12 cellular contexts compared by ENCODE assay signal in genomic region chr1:39766466-39766865, GRCh38. TPM values are rescaled to one million over a fixed set of nuclear protein-coding genes. Genes with fewer than 3 reads are reported as not detected.
DNase-seq lines count a peak whose midpoint lies in the region; ATAC-seq, FAIRE-seq and TF ChIP-seq lines count a peak whose summit lies in the region.
"Not testable (repeated sequence)": the region's sequence is repeated elsewhere in the genome, so short reads cannot be mapped to it uniquely, and the experiment has no call there.
"Had no signal": no experiment of that assay in that cellular context is flagged by ENCODE, and none has a peak within 500 bp of the region (broad histone marks: within the 10 kb centered on the region; RNA-seq: fewer than 3 reads in every experiment).

No MANE protein-coding gene starts in this region.

- not testable (repeated sequence) for BruUV-seq in HCT116 (replicated peaks; lab: Mats Ljungman, UMichigan); PC-3 (replicated peaks; lab: Mats Ljungman, UMichigan); K562 (replicated peaks; lab: Mats Ljungman, UMichigan)

- not testable (repeated sequence) for DNase-seq in HCT116 (ENCODE audit: low read depth, low spot score); PC-3; K562 (ENCODE audit: extremely low read depth in 1 of 4, low spot score in 3 of 4); left lobe of liver (ENCODE audit: low spot score); mucosa of descending colon; sciatic nerve (ENCODE audit: low spot score); urothelium cell line (ENCODE audit: low spot score)

- in situ Hi-C loops in K562 (cut with MboI): not testable (repeated sequence)

- H3K9ac ChIP-seq in HCT116 (ENCODE audit: low read length); PC-3 (ENCODE audit: low read length); K562 (ENCODE audit: insufficient read depth in 1 of 2, low read depth in 2 of 2, low read length in 2 of 2): not testable (repeated sequence)

- not testable (repeated sequence) for H3K36me3 ChIP-seq in HCT116 (ENCODE audit: control insufficient read depth in 1 of 2, insufficient read depth in 2 of 2, low read length in 2 of 2); PC-3 (ENCODE audit: low read depth, low read length); K562 (ENCODE audit: control insufficient read depth, insufficient read depth, low read length); mucosa of descending colon (ENCODE audit: low read depth)

- not testable (repeated sequence) for H3K27ac ChIP-seq in HCT116 (ENCODE audit: low read depth, low read length); PC-3 (ENCODE audit: low read length); K562 (ENCODE audit: extremely low read depth, low read depth, low read length)

- not testable (repeated sequence) for H3K4me3 ChIP-seq in HCT116 (replicated peaks in 1 of 2; ENCODE audit: low read depth in 1 of 2, low read length in 2 of 2); PC-3 (ENCODE audit: low read length); K562; mucosa of descending colon

- H3K9me2 ChIP-seq in HCT116 (ENCODE audit: insufficient read depth); PC-3 (replicated peaks; ENCODE audit: low read length): not testable (repeated sequence)

- TF ChIP-seq CTCF in HCT116 (IDR thresholded peaks at IDR 0.05 in 2 of 3, conservative IDR thresholded peaks at IDR 0.05 in 1 of 3; ENCODE audit: borderline replicate concordance in 1 of 3, insufficient read depth in 1 of 3, low read depth in 2 of 3, low read length in 2 of 3); PC-3 (conservative IDR thresholded peaks at IDR 0.05; ENCODE audit: low read depth, low read length); K562 (IDR thresholded peaks at IDR 0.05 in 2 of 3, conservative IDR thresholded peaks at IDR 0.05 in 1 of 3; ENCODE audit: insufficient read depth in 2 of 3, low read depth in 1 of 3, low read length in 3 of 3); mucosa of descending colon (IDR thresholded peaks at IDR 0.05): not testable (repeated sequence)

- not testable (repeated sequence) for H3K27me3 ChIP-seq in HCT116 (ENCODE audit: insufficient read depth, low read length); PC-3 (ENCODE audit: low read length); K562 (ENCODE audit: control insufficient read depth in 2 of 2, insufficient read depth in 2 of 2, low read length in 2 of 2)

- POLR2A ChIA-PET in HCT116 (lab: Charles Lee); PC-3 (lab: Charles Lee; ENCODE audit: unreplicated experiment); K562 (lab: Yijun Ruan, JAX): not testable (repeated sequence)

- H4K20me1 ChIP-seq in HCT116 (ENCODE audit: insufficient read depth); PC-3 (ENCODE audit: low read length); K562 (replicated peaks; ENCODE audit: control insufficient read depth, insufficient read depth, low read length): not testable (repeated sequence)

- not testable (repeated sequence) for H3K4me2 ChIP-seq in HCT116 (ENCODE audit: low read length); PC-3 (ENCODE audit: low read length); K562 (ENCODE audit: insufficient read depth, low read length)

- ATAC-seq in HCT116 (0 out of 2 replicates have a peak, but pooled peaks have one; percentile 22), PC-3 (peak; percentile 33), K562 (peak; percentile 63), esophagus mucosa (peak; percentile 7), left lobe of liver (peak; percentile 90), mucosa of descending colon (peak; percentile 89), sciatic nerve (peak; percentile 79)

- not testable (repeated sequence) for TF ChIP-seq RAD21 in HCT116 (IDR thresholded peaks at IDR 0.05; ENCODE audit: low read depth); K562 (CRISPR knock-in tag; conservative IDR thresholded peaks at IDR 0.05 in 1 of 2, IDR thresholded peaks at IDR 0.05 in 1 of 2)

- not testable (repeated sequence) for H3K9me3 ChIP-seq in HCT116 (ENCODE audit: control insufficient read depth in 1 of 2, insufficient read depth in 1 of 2, low read depth in 1 of 2, low read length in 2 of 2); PC-3 (ENCODE audit: low read length); K562 (replicated peaks; ENCODE audit: control insufficient read depth, insufficient read depth, low read depth, low read length); mucosa of descending colon

- H3K9me1 ChIP-seq in K562 (ENCODE audit: control insufficient read depth, insufficient read depth, low read length): not testable (repeated sequence)

- not testable (repeated sequence) for TF ChIP-seq POLR2A in HCT116 (IDR thresholded peaks at IDR 0.05; ENCODE audit: borderline replicate concordance, extremely low read depth, insufficient read depth, insufficient read length); K562 (conservative IDR thresholded peaks at IDR 0.05)

- intact Hi-C loops in HCT116 (cut with micrococcal nuclease); PC-3 (cut with micrococcal nuclease); K562 (cut with micrococcal nuclease); mucosa of descending colon (cut with DNase I, micrococcal nuclease); sciatic nerve (cut with DNase I): not testable (repeated sequence)

- H2AFZ ChIP-seq in HCT116 (ENCODE audit: low read depth, low read length, poor library complexity, severe bottlenecking); PC-3 (ENCODE audit: low read length); K562 (ENCODE audit: low read depth, low read length): not testable (repeated sequence)

- H3K4me1 ChIP-seq in HCT116 (ENCODE audit: control insufficient read depth in 1 of 2, insufficient read depth in 2 of 2, low read length in 2 of 2); PC-3 (ENCODE audit: insufficient read depth, low read length); mucosa of descending colon (ENCODE audit: low read depth): not testable (repeated sequence)
- H3K4me1 ChIP-seq in K562 (replicated peaks in 1 of 2; ENCODE audit: control insufficient read depth in 2 of 2, insufficient read depth in 2 of 2, low read length in 2 of 2): peaks cover 0 to 12% of the 10 kb centered on the region in 2 experiments; a peak in 2 of 5 replicates

- peak; percentile 77 for FAIRE-seq in K562 (lab: Jason Lieb, UNC)
- FAIRE-seq in urothelium cell line (lab: Jason Lieb, UNC): peak; percentile 61

- not testable (repeated sequence) for H3K79me2 ChIP-seq in HCT116 (ENCODE audit: insufficient read depth, low read length); PC-3 (ENCODE audit: low read length); K562 (ENCODE audit: control insufficient read depth, insufficient read depth, low read length)

- RAD21 ChIA-PET in HCT116 (lab: Charles Lee; ENCODE audit: low non-redundant PET in 1 of 2, low total read pairs in 2 of 2, uncharacterized antibody in 2 of 2, unreplicated experiment in 2 of 2): not testable (repeated sequence)

- WGBS in K562 (ENCODE audit: insufficient coverage, low coverage, missing lambda C conversion rate): 13% methylated on average over 1 of the region's 5 CpGs

- not testable (repeated sequence) for TF ChIP-seq EP300 in K562 (IDR thresholded peaks at IDR 0.05; ENCODE audit: low read length)

- CTCF ChIA-PET in HCT116 (lab: Charles Lee); PC-3 (lab: Charles Lee); K562 (lab: Yijun Ruan, JAX; ENCODE audit: low intra/inter-chr PET ratio): not testable (repeated sequence)

- not testable (repeated sequence) for H3F3A ChIP-seq in PC-3 (ENCODE audit: low read length, unreplicated experiment)

RNA-seq across cellular contexts. Expression of gene OXCT2, which starts 4.7 kb away (rescaled TPM):
- total RNA-seq in HCT116 (2021; ENCODE audit: unreplicated experiment) (3.7 TPM), PC-3 (2014; rRNA removed) (0.98 and 3.9 TPM in 2 replicates), K562 (2014; rRNA removed) (0.54 and 0.57 TPM in 2 replicates), K562 (2014; rRNA removed; fragmentation: Illumina TruSeq; extraction: Trizol) (0.22 TPM in 1 of 2 replicates, not detected in the other), K562 (2015; rRNA removed; fragmentation: Illumina TruSeq; extraction: Trizol) (0.22 and 0.23 TPM in 2 replicates), K562 (2021) (0.31 and 0.64 TPM in 2 replicates), esophagus mucosa (0.20 TPM), left lobe of liver (not detected), mucosa of descending colon (1 to 10 TPM; 1.9 to 3.3 (median 2.2) TPM), sciatic nerve (8.5 TPM)
- 1.3 and 1.4 TPM in 2 replicates for polyA plus RNA-seq in HCT116 (2012)
- total RNA-seq in K562 (2011; cell fraction: chromatin; rRNA removed; ENCODE audit: low replicate concordance): 1.4 and 2.6 TPM in 2 replicates
- total RNA-seq in K562 (2011; cell fraction: nucleolus; rRNA removed): 1.0 and 1.3 TPM in 2 replicates
- total RNA-seq in K562 (2011; cell fraction: nucleoplasm; rRNA removed): 1.3 and 1.5 TPM in 2 replicates
- polyA plus RNA-seq in K562 (2011; rRNA removed) (0.08 and 0.39 TPM in 2 replicates), K562 (2014; fragmentation: Illumina TruSeq; extraction: Trizol) (0.21 and 0.37 TPM in 2 replicates), K562 (2014; fragmentation: Nextera tagmentation; extraction: Ambion mirVana) (not detected), K562 (2014; rRNA removed) (0.05 and 0.37 TPM in 2 replicates)
- 0.21 and 0.28 TPM in 2 replicates for polyA plus RNA-seq in K562 (2011; cell fraction: cytosol; rRNA removed)
- 1.2 and 1.5 TPM in 2 replicates for polyA plus RNA-seq in K562 (2011; cell fraction: nucleus; rRNA removed)
- 0.44 and 0.78 TPM in 2 replicates for polyA plus RNA-seq in K562 (2012)
- 0.28 and 0.33 TPM in 2 replicates for polyA minus RNA-seq in K562 (2011; rRNA and poly(A)+ RNA removed)
- polyA minus RNA-seq in K562 (2011; cell fraction: cytosol; rRNA and poly(A)+ RNA removed): not detected in 2 replicates
- polyA minus RNA-seq in K562 (2011; cell fraction: nucleus; rRNA and poly(A)+ RNA removed): not detected in 2 replicates
- total RNA-seq: A172; CD4-positive, CD25-positive, alpha-beta regulatory T cell; H7 had no signal
- polyA plus RNA-seq: CD4-positive, CD25-positive, alpha-beta regulatory T cell had no signal

RNA-seq across cellular contexts. Expression of gene BMP8B, which starts 22.2 kb away (rescaled TPM):
- 9.5 TPM for total RNA-seq in HCT116 (2021; ENCODE audit: unreplicated experiment)
- polyA plus RNA-seq in HCT116 (2012): 7.0 and 7.1 TPM in 2 replicates
- 3.3 and 4.7 TPM in 2 replicates for total RNA-seq in PC-3 (2014; rRNA removed)
- total RNA-seq in K562 (2011; cell fraction: chromatin; rRNA removed; ENCODE audit: low replicate concordance): 0.16 and 0.32 TPM in 2 replicates
- total RNA-seq in K562 (2011; cell fraction: nucleolus; rRNA removed): 0.53 and 0.67 TPM in 2 replicates
- total RNA-seq in K562 (2011; cell fraction: nucleoplasm; rRNA removed): 0.29 and 0.31 TPM in 2 replicates
- total RNA-seq in K562 (2014; rRNA removed): 0.18 and 0.20 TPM in 2 replicates
- total RNA-seq in K562 (2014; rRNA removed; fragmentation: Illumina TruSeq; extraction: Trizol): 0.10 and 0.11 TPM in 2 replicates
- total RNA-seq in K562 (2015; rRNA removed; fragmentation: Illumina TruSeq; extraction: Trizol): 0.11 and 0.14 TPM in 2 replicates
- total RNA-seq in K562 (2021): 0.33 and 0.36 TPM in 2 replicates
- polyA plus RNA-seq in K562 (2011; rRNA removed): 0.14 and 0.15 TPM in 2 replicates
- polyA plus RNA-seq in K562 (2011; cell fraction: cytosol; rRNA removed): 0.09 and 0.13 TPM in 2 replicates
- 0.14 and 0.17 TPM in 2 replicates for polyA plus RNA-seq in K562 (2011; cell fraction: nucleus; rRNA removed)
- polyA plus RNA-seq in K562 (2012): 0.34 and 0.62 TPM in 2 replicates
- polyA plus RNA-seq in K562 (2014; fragmentation: Illumina TruSeq; extraction: Trizol): 0.14 and 0.18 TPM in 2 replicates
- under 1 TPM; 0.03 to 0.04 TPM for polyA plus RNA-seq in K562 (2014; fragmentation: Nextera tagmentation; extraction: Ambion mirVana)
- 0.09 and 0.22 TPM in 2 replicates for polyA plus RNA-seq in K562 (2014; rRNA removed)
- polyA minus RNA-seq in K562 (2011; rRNA and poly(A)+ RNA removed): 0.09 and 0.18 TPM in 2 replicates
- polyA minus RNA-seq in K562 (2011; cell fraction: cytosol; rRNA and poly(A)+ RNA removed): not detected in 2 replicates
- 0.13 and 0.22 TPM in 2 replicates for polyA minus RNA-seq in K562 (2011; cell fraction: nucleus; rRNA and poly(A)+ RNA removed)
- 0.60 TPM for total RNA-seq in esophagus mucosa
- total RNA-seq in left lobe of liver: 0.10 TPM
- 10 to 100 TPM; 11.0 to 19.9 (median 18.7) TPM for total RNA-seq in mucosa of descending colon
- 40.2 TPM for total RNA-seq in sciatic nerve
- polyA plus RNA-seq: AG04450 had no signal

RNA-seq across cellular contexts. Expression of gene PPIE, which starts 27.8 kb away (rescaled TPM):
- total RNA-seq in HCT116 (2021; ENCODE audit: unreplicated experiment) (73.8 TPM), PC-3 (2014; rRNA removed) (45.1 and 53.6 TPM in 2 replicates), K562 (2014; rRNA removed) (75.4 and 84.7 TPM in 2 replicates), K562 (2014; rRNA removed; fragmentation: Illumina TruSeq; extraction: Trizol) (107 and 113 TPM in 2 replicates), K562 (2015; rRNA removed; fragmentation: Illumina TruSeq; extraction: Trizol) (99.9 and 100.0 TPM in 2 replicates), K562 (2021) (94.2 and 108 TPM in 2 replicates), esophagus mucosa (43.8 TPM), left lobe of liver (16.6 TPM), mucosa of descending colon (10 to 100 TPM; 30.9 to 46.8 (median 41.8) TPM), sciatic nerve (41.5 TPM)
- polyA plus RNA-seq in HCT116 (2012): 81.6 and 87.9 TPM in 2 replicates
- 82.2 and 84.9 TPM in 2 replicates for total RNA-seq in K562 (2011; cell fraction: chromatin; rRNA removed; ENCODE audit: low replicate concordance)
- total RNA-seq in K562 (2011; cell fraction: nucleolus; rRNA removed): 64.3 and 64.9 TPM in 2 replicates
- 89.9 and 148 TPM in 2 replicates for total RNA-seq in K562 (2011; cell fraction: nucleoplasm; rRNA removed)
- polyA plus RNA-seq in K562 (2011; rRNA removed) (162 and 163 TPM in 2 replicates), K562 (2014; fragmentation: Illumina TruSeq; extraction: Trizol) (119 and 131 TPM in 2 replicates), K562 (2014; fragmentation: Nextera tagmentation; extraction: Ambion mirVana) (100 to 1,000 TPM; 369 to 444 TPM), K562 (2014; rRNA removed) (136 and 154 TPM in 2 replicates)
- polyA plus RNA-seq in K562 (2011; cell fraction: cytosol; rRNA removed): 121 and 152 TPM in 2 replicates
- 98.0 and 123 TPM in 2 replicates for polyA plus RNA-seq in K562 (2011; cell fraction: nucleus; rRNA removed)
- polyA plus RNA-seq in K562 (2012): 94.9 and 105 TPM in 2 replicates
- polyA minus RNA-seq in K562 (2011; rRNA and poly(A)+ RNA removed): 85.1 and 88.0 TPM in 2 replicates
- 28.3 and 30.2 TPM in 2 replicates for polyA minus RNA-seq in K562 (2011; cell fraction: cytosol; rRNA and poly(A)+ RNA removed)
- 35.5 and 68.5 TPM in 2 replicates for polyA minus RNA-seq in K562 (2011; cell fraction: nucleus; rRNA and poly(A)+ RNA removed)

Comparison
In these comparisons a context has a peak if more than half of its experiments do, and no peak if none do; other contexts are left out.
1. ATAC-seq: peak in every context shown above with its lines; median percentile 90 in left lobe of liver; 89 in mucosa of descending colon; 79 in sciatic nerve; 63 in K562; 33 in PC-3; 22 in HCT116; 7 in esophagus mucosa.